Comparison of ENCODE assay signal across 10 cellular contexts in genomic region chr12:8590842-8591545, GRCh38. TPM values are rescaled to one million over a fixed set of nuclear protein-coding genes. Genes with fewer than 3 reads are reported as not detected.
A peak's percentile ranks its signal among the peaks of the same experiment; 100 is the strongest.
DNase-seq lines count a peak whose midpoint lies in the region; ATAC-seq, FAIRE-seq and TF ChIP-seq lines count a peak whose summit lies in the region.
"Had no signal": no experiment of that assay in that cellular context is flagged by ENCODE, and none has a peak within 500 bp of the region (broad histone marks: within the 10 kb centered on the region; RNA-seq: fewer than 3 reads in every experiment).

No MANE protein-coding gene starts in this region.

- CTCF ChIA-PET in activated CD8-positive, alpha-beta T cell treated with anti-CD3 and anti-CD28 coated beads for 36 hours (lab: Charles Lee): interaction anchor here (0.7 to 3.2 kb wide), 8 partner anchors 18 to 459 kb away, joined by 3 to 24 read pairs (median 4); no protein-coding TSS in a partner anchor

- H3K9me3 Mint-ChIP-seq in activated CD8-positive, alpha-beta T cell treated with anti-CD3 and anti-CD28 coated beads for 36 hours: no peaks in the 10 kb centered on the region
- peaks cover 2% of the 10 kb centered on the region for H3K9me3 Mint-ChIP-seq in stimulated activated memory B cell treated with anti-CD40 and anti-IgM and Interleukin-4, amounts not matched to agents 10 μg/mL and 1 μg/mL and 100 μg/mL, for 72 hours
- H3K9me3 Mint-ChIP-seq in mesothelial cell of epicardium: no peaks in the 10 kb centered on the region

- peak; percentile 68 for FAIRE-seq in GM19239 (lab: Jason Lieb, UNC)
- FAIRE-seq: TTC549 had no signal

- TF ChIP-seq CTCF in activated CD8-positive, alpha-beta T cell treated with anti-CD3 and anti-CD28 coated beads for 36 hours (IDR thresholded peaks at IDR 0.05): no peak
- TF ChIP-seq CTCF in mesothelial cell of epicardium (IDR thresholded peaks at IDR 0.05; ENCODE audit: unreplicated experiment): no peak

- DNase-seq in GM19239 (ENCODE audit: insufficient read length, low spot score): peak; percentile 34
- DNase-seq in activated CD8-positive, alpha-beta T cell treated with anti-CD3 and anti-CD28 coated beads for 36 hours: peak; percentile 53
- no peak for DNase-seq in EL
- DNase-seq in mesothelial cell of epicardium (ENCODE audit: low spot score in 2 of 2, unreplicated experiment in 2 of 2): no peak
- no peak for DNase-seq in NCI-H1105 treated with DMSO at 0.1 percent for 48 hours (lab: John Stamatoyannopoulos, UW)
- DNase-seq: NCI-H1105 had no signal

- no peaks in the 10 kb centered on the region for H3K36me3 Mint-ChIP-seq in activated CD8-positive, alpha-beta T cell treated with anti-CD3 and anti-CD28 coated beads for 36 hours (ENCODE audit: low read depth)
- no peaks in the 10 kb centered on the region for H3K36me3 Mint-ChIP-seq in stimulated activated memory B cell treated with anti-CD40 and anti-IgM and Interleukin-4, amounts not matched to agents 10 μg/mL and 1 μg/mL and 100 μg/mL, for 72 hours
- no peaks in the 10 kb centered on the region for H3K36me3 Mint-ChIP-seq in mesothelial cell of epicardium

- H3K4me3 Mint-ChIP-seq in activated CD8-positive, alpha-beta T cell treated with anti-CD3 and anti-CD28 coated beads for 36 hours: no peak overlapping the region
- no peak overlapping the region for H3K4me3 Mint-ChIP-seq in stimulated activated memory B cell treated with anti-CD40 and anti-IgM and Interleukin-4, amounts not matched to agents 10 μg/mL and 1 μg/mL and 100 μg/mL, for 72 hours
- no peak overlapping the region for H3K4me3 Mint-ChIP-seq in mesothelial cell of epicardium

- H3K4me1 Mint-ChIP-seq in activated CD8-positive, alpha-beta T cell treated with anti-CD3 and anti-CD28 coated beads for 36 hours (ENCODE audit: low read depth): peaks cover 10% of the 10 kb centered on the region
- H3K4me1 Mint-ChIP-seq in stimulated activated memory B cell treated with anti-CD40 and anti-IgM and Interleukin-4, amounts not matched to agents 10 μg/mL and 1 μg/mL and 100 μg/mL, for 72 hours: peaks cover 13% of the 10 kb centered on the region
- H3K4me1 Mint-ChIP-seq in mesothelial cell of epicardium: no peaks in the 10 kb centered on the region

- POLR2A ChIA-PET in activated CD8-positive, alpha-beta T cell treated with anti-CD3 and anti-CD28 coated beads for 36 hours (lab: Charles Lee): no interaction called here

- intact Hi-C loops in activated CD8-positive, alpha-beta T cell treated with anti-CD3 and anti-CD28 coated beads for 36 hours (cut with micrococcal nuclease): no loop called here

- peak; percentile 85 for ATAC-seq in HG03045 (IDR thresholded peaks at IDR 0.05; ENCODE audit: unreplicated experiment)
- peak; percentile 98 for ATAC-seq in activated CD8-positive, alpha-beta T cell treated with anti-CD3 and anti-CD28 coated beads for 36 hours
- peak; percentile 91 for ATAC-seq in stimulated activated memory B cell treated with anti-CD40 and anti-IgM and Interleukin-4, amounts not matched to agents 10 μg/mL and 1 μg/mL and 100 μg/mL, for 72 hours

- no peaks in the 10 kb centered on the region for H3K27me3 Mint-ChIP-seq in activated CD8-positive, alpha-beta T cell treated with anti-CD3 and anti-CD28 coated beads for 36 hours
- H3K27me3 Mint-ChIP-seq in stimulated activated memory B cell treated with anti-CD40 and anti-IgM and Interleukin-4, amounts not matched to agents 10 μg/mL and 1 μg/mL and 100 μg/mL, for 72 hours: no peaks in the 10 kb centered on the region
- H3K27me3 Mint-ChIP-seq in mesothelial cell of epicardium (ENCODE audit: low read depth): no peaks in the 10 kb centered on the region

- no peak overlapping the region for H3K27ac Mint-ChIP-seq in activated CD8-positive, alpha-beta T cell treated with anti-CD3 and anti-CD28 coated beads for 36 hours
- no peak overlapping the region for H3K27ac Mint-ChIP-seq in stimulated activated memory B cell treated with anti-CD40 and anti-IgM and Interleukin-4, amounts not matched to agents 10 μg/mL and 1 μg/mL and 100 μg/mL, for 72 hours
- H3K27ac Mint-ChIP-seq in mesothelial cell of epicardium: no peak overlapping the region

RNA-seq across cellular contexts. Expression of gene AICDA, which starts 21.7 kb away (rescaled TPM):
- not detected for total RNA-seq in activated CD8-positive, alpha-beta T cell treated with anti-CD3 and anti-CD28 coated beads for 36 hours
- total RNA-seq in mesothelial cell of epicardium: not detected in 3 replicates

RNA-seq across cellular contexts. Expression of gene CLEC4E, which starts 50.3 kb away (rescaled TPM):
- not detected for total RNA-seq in activated CD8-positive, alpha-beta T cell treated with anti-CD3 and anti-CD28 coated beads for 36 hours
- not detected in 3 replicates for total RNA-seq in mesothelial cell of epicardium
- total RNA-seq: cardiac septum had no signal

Comparison
In these comparisons a context has a peak if more than half of its experiments do, and no peak if none do; other contexts are left out.
1. DNase-seq: peak in GM19239 (single experiment) and activated CD8-positive, alpha-beta T cell treated with anti-CD3 and anti-CD28 coated beads for 36 hours (single experiment); none in EL (single experiment), mesothelial cell of epicardium (0 of 2) and NCI-H1105 treated with DMSO at 0.1 percent for 48 hours (single experiment).
2. Peak in every context shown above with its lines, with median percentiles within 50 percentile points of each other: ATAC-seq.